12 cellular contexts compared by ENCODE assay signal in the genomic region with DNA sequence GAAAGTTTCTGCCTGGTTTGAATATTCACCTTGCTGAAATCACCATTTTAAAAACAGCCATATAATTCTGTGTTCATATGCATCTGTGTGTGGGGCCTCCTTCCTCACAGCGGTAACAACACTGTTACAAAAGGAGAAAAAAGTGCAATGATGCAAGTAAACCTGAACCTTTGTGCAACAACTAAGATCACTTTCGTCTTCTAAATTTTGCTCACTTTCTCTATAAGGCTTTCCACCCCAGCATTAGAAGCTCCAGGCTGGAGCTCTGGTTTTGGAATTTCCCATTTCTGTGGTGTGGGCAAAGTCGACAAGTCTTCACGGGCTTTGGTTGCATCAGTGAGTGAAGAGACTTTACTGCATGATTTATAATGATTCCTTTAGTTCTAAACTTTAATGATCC. TPM values are rescaled to one million over a fixed set of nuclear protein-coding genes. Genes with fewer than 3 reads are reported as not detected.
DNase-seq lines count a peak whose midpoint lies in the region; ATAC-seq and TF ChIP-seq lines count a peak whose summit lies in the region.
"Had no signal": no experiment of that assay in that cellular context is flagged by ENCODE, and none has a peak within 500 bp of the region (broad histone marks: within the 10 kb centered on the region; RNA-seq: fewer than 3 reads in every experiment).

No MANE protein-coding gene starts in this region.

- no peaks in the 10 kb centered on the region for H3K36me3 ChIP-seq in HEK293 (ENCODE audit: control insufficient read depth in 2 of 2, insufficient read depth in 1 of 2, low read length in 2 of 2)
- H3K36me3 ChIP-seq: MG63 had no signal

- H3K27ac ChIP-seq in HEK293 (ENCODE audit: extremely low read depth, low read depth, low read length): no peak overlapping the region

- ATAC-seq in GM18858 (IDR thresholded peaks at IDR 0.05; ENCODE audit: unreplicated experiment) (peak; percentile 57), left lobe of liver (peak; percentile 71)
- ATAC-seq: activated naive CD4-positive, alpha-beta T cell treated with anti-CD3 and anti-CD28 coated beads, Interleukin-2, amount 50 U/mL, for 72 hours had no signal

- no peak overlapping the region for H3K4me3 ChIP-seq in HEK293 (ENCODE audit: low read depth, low read length)
- H3K4me3 ChIP-seq: MG63 had no signal

- H3K4me1 ChIP-seq in HEK293 (ENCODE audit: control insufficient read depth, insufficient read depth, low read length): peaks cover 36% of the 10 kb centered on the region

- CTCF ChIA-PET in HEK293 (lab: Yijun Ruan, JAX): interaction anchor here (1.4 kb wide), 1 partner anchor 125 kb away, joined by 5 read pairs; a partner anchor contains a TSS

- H3K9me3 ChIP-seq in HEK293 (ENCODE audit: control insufficient read depth, insufficient read depth, low read depth, low read length): no peaks in the 10 kb centered on the region
- H3K9me3 ChIP-seq: MG63 had no signal

- POLR2A ChIA-PET in HEK293 (lab: Yijun Ruan, JAX): interaction anchor here (0.7 kb wide), 1 partner anchor 26 kb away, joined by 5 read pairs; no protein-coding TSS in a partner anchor

- DNase-seq in NAMALWA (ENCODE audit: low spot score): peak; percentile 70
- no peak for DNase-seq in left lobe of liver (ENCODE audit: low spot score)
- DNase-seq in hypothalamus (lab: John Stamatoyannopoulos, UW): no peak
- DNase-seq in NCI-H1417 treated with DMSO at 0.1 percent for 48 hours (lab: John Stamatoyannopoulos, UW): no peak
- no peak for DNase-seq in stimulated activated naive CD4-positive, alpha-beta T cell (lab: John Stamatoyannopoulos, UW)
- no peak for DNase-seq in activated CD8-positive, alpha-beta memory T cell treated with anti-CD3 and anti-CD28 coated beads, Interleukin-2, amount 50 U/mL, for 48 hours
- DNase-seq: MG63, NCI-H526 treated with DMSO at 0.1 percent for 48 hours, SW 1271 had no signal

- no peak for TF ChIP-seq CTCF in HEK293 (tag by site-specific recombination; IDR thresholded peaks at IDR 0.05)

TF ChIP-seq in HEK293, 187 proteins besides CTCF, POLR2A, EP300 and RAD21:
- no peak for TF ChIP-seq HOXA7 (CRISPR knock-in tag; IDR thresholded peaks at IDR 0.05; ENCODE audit: borderline replicate concordance)
- no peak for TF ChIP-seq ZFP41 (tag by site-specific recombination; IDR thresholded peaks at IDR 0.05; ENCODE audit: borderline replicate concordance)
- TF ChIP-seq, protein P1, sequence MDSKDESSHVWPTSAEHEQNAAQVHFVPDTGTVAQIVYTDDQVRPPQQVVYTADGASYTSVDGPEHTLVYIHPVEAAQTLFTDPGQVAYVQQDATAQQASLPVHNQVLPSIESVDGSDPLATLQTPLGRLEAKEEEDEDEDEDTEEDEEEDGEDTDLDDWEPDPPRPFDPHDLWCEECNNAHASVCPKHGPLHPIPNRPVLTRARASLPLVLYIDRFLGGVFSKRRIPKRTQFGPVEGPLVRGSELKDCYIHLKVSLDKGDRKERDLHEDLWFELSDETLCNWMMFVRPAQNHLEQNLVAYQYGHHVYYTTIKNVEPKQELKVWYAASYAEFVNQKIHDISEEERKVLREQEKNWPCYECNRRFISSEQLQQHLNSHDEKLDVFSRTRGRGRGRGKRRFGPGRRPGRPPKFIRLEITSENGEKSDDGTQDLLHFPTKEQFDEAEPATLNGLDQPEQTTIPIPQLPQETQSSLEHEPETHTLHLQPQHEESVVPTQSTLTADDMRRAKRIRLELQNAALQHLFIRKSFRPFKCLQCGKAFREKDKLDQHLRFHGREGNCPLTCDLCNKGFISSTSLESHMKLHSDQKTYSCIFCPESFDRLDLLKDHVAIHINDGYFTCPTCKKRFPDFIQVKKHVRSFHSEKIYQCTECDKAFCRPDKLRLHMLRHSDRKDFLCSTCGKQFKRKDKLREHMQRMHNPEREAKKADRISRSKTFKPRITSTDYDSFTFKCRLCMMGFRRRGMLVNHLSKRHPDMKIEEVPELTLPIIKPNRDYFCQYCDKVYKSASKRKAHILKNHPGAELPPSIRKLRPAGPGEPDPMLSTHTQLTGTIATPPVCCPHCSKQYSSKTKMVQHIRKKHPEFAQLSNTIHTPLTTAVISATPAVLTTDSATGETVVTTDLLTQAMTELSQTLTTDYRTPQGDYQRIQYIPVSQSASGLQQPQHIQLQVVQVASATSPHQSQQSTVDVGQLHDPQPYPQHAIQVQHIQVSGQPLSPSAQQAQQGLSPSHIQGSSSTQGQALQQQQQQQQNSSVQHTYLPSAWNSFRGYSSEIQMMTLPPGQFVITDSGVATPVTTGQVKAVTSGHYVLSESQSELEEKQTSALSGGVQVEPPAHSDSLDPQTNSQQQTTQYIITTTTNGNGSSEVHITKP (tag by site-specific recombination; IDR thresholded peaks at IDR 0.05): 0 out of 2 replicates have a peak, but pooled peaks have one; percentile 22
- TF ChIP-seq PRDM1 (tag by site-specific recombination; IDR thresholded peaks at IDR 0.05): peak; percentile 77
- TF ChIP-seq, protein P2, sequence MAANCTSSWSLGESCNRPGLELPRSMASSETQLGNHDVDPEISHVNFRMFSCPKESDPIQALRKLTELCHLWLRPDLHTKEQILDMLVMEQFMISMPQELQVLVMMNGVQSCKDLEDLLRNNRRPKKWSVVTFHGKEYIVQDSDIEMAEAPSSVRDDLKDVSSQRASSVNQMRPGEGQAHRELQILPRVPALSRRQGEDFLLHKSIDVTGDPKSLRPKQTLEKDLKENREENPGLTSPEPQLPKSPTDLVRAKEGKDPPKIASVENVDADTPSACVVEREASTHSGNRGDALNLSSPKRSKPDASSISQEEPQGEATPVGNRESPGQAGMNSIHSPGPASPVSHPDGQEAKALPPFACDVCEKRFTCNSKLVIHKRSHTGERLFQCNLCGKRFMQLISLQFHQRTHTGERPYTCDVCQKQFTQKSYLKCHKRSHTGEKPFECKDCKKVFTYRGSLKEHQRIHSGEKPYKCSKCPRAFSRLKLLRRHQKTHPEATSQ (tag by site-specific recombination; IDR thresholded peaks at IDR 0.05): no peak

RNA-seq across cellular contexts. Expression of a gene that starts 18.4 kb away (rescaled TPM):
- total RNA-seq in left lobe of liver: 4.7 TPM

RNA-seq across cellular contexts. Expression of a gene that starts 18.7 kb away (rescaled TPM):
- total RNA-seq in left lobe of liver: 20.2 TPM
